ENCODE assay signal across 32 cellular contexts in genomic region chr4:38603652-38604051, GRCh38.
"Had no signal": no experiment of that assay in that cellular context is flagged by ENCODE, and none has a peak within 500 bp of the region (broad histone marks: within the 10 kb centered on the region; RNA-seq: fewer than 3 reads in every experiment).

No MANE protein-coding gene starts in this region.

- H3K27ac ChIP-seq: epithelial cell of prostate, foreskin keratinocyte, gastroesophageal sphincter, heart right ventricle, neutrophil, parathyroid adenoma, suprapubic skin, transverse colon, upper lobe of right lung, uterus had no signal

- H3K27ac Mint-ChIP-seq: endodermal cell, memory B cell, mesothelial cell of epicardium, progenitor cell of endocrine pancreas had no signal

- H3K27me3 Mint-ChIP-seq: memory B cell; naive B cell; natural killer cell treated with Interleukin-12 subunit alpha and Interleukin-12 subunit beta and Interleukin-15 and Interleukin-18, amount 100 ng/mL, for 72 hours; progenitor cell of endocrine pancreas; stimulated activated naive CD8-positive, alpha-beta T cell treated with anti-CD3 and anti-CD28 coated beads, Interleukin-15, amount 100 ng/mL, for 72 hours had no signal

- H3K9ac ChIP-seq: parathyroid adenoma had no signal

- H3K4me3 Mint-ChIP-seq: endodermal cell; memory B cell; mesothelial cell of epicardium; natural killer cell treated with Interleukin-12 subunit alpha and Interleukin-12 subunit beta and Interleukin-15 and Interleukin-18, amount 100 ng/mL, for 72 hours; neural crest cell; stimulated activated naive CD8-positive, alpha-beta T cell treated with anti-CD3 and anti-CD28 coated beads, Interleukin-15, amount 100 ng/mL, for 72 hours had no signal

- ATAC-seq: esophagus mucosa; foreskin keratinocyte; gastroesophageal sphincter; left colon; mucosa of descending colon; natural killer cell treated with Interleukin-12 subunit alpha and Interleukin-12 subunit beta and Interleukin-15 and Interleukin-18, amount 100 ng/mL, for 72 hours; sciatic nerve; stimulated activated naive CD8-positive, alpha-beta T cell treated with anti-CD3 and anti-CD28 coated beads, Interleukin-15, amount 100 ng/mL, for 72 hours; upper lobe of right lung had no signal

- H3K9me3 ChIP-seq: gastroesophageal sphincter, mucosa of descending colon, neutrophil, suprapubic skin, transverse colon, upper lobe of right lung, uterus had no signal

- H3K4me1 ChIP-seq: foreskin keratinocyte, uterus had no signal

- H3K4me3 ChIP-seq: gastroesophageal sphincter, heart right ventricle, lung, mucosa of descending colon, smooth muscle cell, suprapubic skin, transverse colon, upper lobe of right lung, uterus had no signal

- H3K4me1 Mint-ChIP-seq: memory B cell, naive B cell had no signal

- H3K79me2 ChIP-seq: parathyroid adenoma had no signal

- H3K9me3 Mint-ChIP-seq: endodermal cell; memory B cell; stimulated activated naive CD8-positive, alpha-beta T cell treated with anti-CD3 and anti-CD28 coated beads, Interleukin-15, amount 100 ng/mL, for 72 hours had no signal

- H3K36me3 Mint-ChIP-seq: memory B cell; naive B cell; natural killer cell treated with Interleukin-12 subunit alpha and Interleukin-12 subunit beta and Interleukin-15 and Interleukin-18, amount 100 ng/mL, for 72 hours had no signal

- DNase-seq: effector CD8-positive, alpha-beta T cell; endodermal cell; foreskin keratinocyte; glutamatergic neuron; heart right ventricle; hippocampal formation; left colon; mucosa of descending colon; naive B cell; stimulated activated CD4-positive, alpha-beta T cell treated with anti-CD3 and anti-CD28 coated beads, Interleukin-12 subunit alpha, Interleukin-12 subunit beta, amount 100 ng/mL, for 4 hours; stimulated activated CD4-positive, alpha-beta T cell treated with anti-CD3 and anti-CD28 coated beads, Interleukin-1b, Interleukin-23, amount 100 ng/mL, for 48 hours; stimulated activated CD4-positive, alpha-beta T cell treated with anti-CD3 and anti-CD28 coated beads, Interleukin-4, amount 100 ng/mL, for 1 hour; stimulated activated CD8-positive, alpha-beta memory T cell treated with anti-CD3 and anti-CD28 coated beads, Interleukin-4, amount 100 ng/mL, for 48 hours; stimulated activated naive CD4-positive, alpha-beta T cell; stimulated activated naive CD8-positive, alpha-beta T cell treated with anti-CD3 and anti-CD28 coated beads, Interleukin-15, amount 100 ng/mL, for 72 hours; transverse colon; upper lobe of right lung; uterus had no signal

- H3K27me3 ChIP-seq: foreskin keratinocyte, gastroesophageal sphincter, heart right ventricle, neutrophil, suprapubic skin, transverse colon, upper lobe of right lung, uterus had no signal

- H3K36me3 ChIP-seq: gastroesophageal sphincter, heart right ventricle, neutrophil, suprapubic skin, transverse colon, upper lobe of right lung, uterus had no signal

- H2AFZ ChIP-seq: parathyroid adenoma had no signal

- H3K4me2 ChIP-seq: smooth muscle cell had no signal
